Comparison of ENCODE assay signal across 7 cellular contexts in the genomic region with DNA sequence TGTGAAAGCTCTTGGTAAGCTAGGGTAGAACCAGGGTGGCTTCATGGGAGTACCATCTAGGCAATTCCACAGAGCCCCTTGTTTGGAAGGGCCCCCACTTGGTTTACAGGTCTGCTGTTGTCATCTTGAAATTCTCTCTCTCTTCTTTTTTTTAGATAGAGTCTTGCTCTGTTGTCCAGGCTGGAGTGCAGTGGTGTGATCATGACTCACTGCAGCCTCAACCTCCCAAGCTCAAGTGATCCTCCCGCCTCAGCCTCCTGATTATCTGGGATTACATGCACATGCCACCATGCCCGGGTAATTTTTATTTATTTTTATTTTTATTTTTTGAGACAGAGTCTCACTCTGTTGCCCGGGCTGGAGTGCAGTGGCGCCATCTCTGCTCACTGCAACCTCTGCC. TPM values are rescaled to one million over a fixed set of nuclear protein-coding genes. Genes with fewer than 3 reads are reported as not detected.
DNase-seq lines count a peak whose midpoint lies in the region; ATAC-seq, FAIRE-seq and TF ChIP-seq lines count a peak whose summit lies in the region.
"Not testable (repeated sequence)": the region's sequence is repeated elsewhere in the genome, so short reads cannot be mapped to it uniquely, and the experiment has no call there.

No MANE protein-coding gene starts in this region.

- CTCF ChIA-PET in HEK293 (lab: Yijun Ruan, JAX), result interaction anchor here (0.7 kb wide), 1 partner anchor 19 kb away, joined by 3 read pairs; no protein-coding TSS in a partner anchor
- CTCF ChIA-PET in K562 (lab: Yijun Ruan, JAX; ENCODE audit: low intra/inter-chr PET ratio); HepG2 (lab: Yijun Ruan, JAX; ENCODE audit: low intra/inter-chr PET ratio, low total read pairs): not testable (repeated sequence)

- not testable (repeated sequence) for H3K36me3 ChIP-seq in HEK293 (ENCODE audit: control insufficient read depth in 2 of 2, insufficient read depth in 1 of 2, low read length in 2 of 2); adipocyte (ENCODE audit: control insufficient read depth, insufficient read depth, low read length, severe bottlenecking); K562 (ENCODE audit: control insufficient read depth, insufficient read depth, low read length); kidney (ENCODE audit: control insufficient read depth in 1 of 2, insufficient read depth in 2 of 2, low read length in 2 of 2); HepG2 (replicated peaks in 1 of 2; ENCODE audit: control insufficient read depth in 1 of 2, insufficient read depth in 2 of 2, low read length in 2 of 2); lower lobe of right lung; subcutaneous abdominal adipose tissue (ENCODE audit: control insufficient read depth in 5 of 5, insufficient read depth in 5 of 5, low read length in 5 of 5)

- not testable (repeated sequence) for H3K9me3 ChIP-seq in HEK293 (ENCODE audit: control insufficient read depth, insufficient read depth, low read depth, low read length); adipocyte (ENCODE audit: control insufficient read depth, low read length); K562 (replicated peaks; ENCODE audit: control insufficient read depth, insufficient read depth, low read depth, low read length); kidney (ENCODE audit: control insufficient read depth in 1 of 2, low read length in 2 of 2); HepG2 (ENCODE audit: low read length); lower lobe of right lung; subcutaneous abdominal adipose tissue (ENCODE audit: control insufficient read depth in 5 of 5, low read length in 5 of 5)

- WGBS in K562 (ENCODE audit: insufficient coverage, low coverage, missing lambda C conversion rate), result 21% methylated on average over 4 of the region's 4 CpGs
- WGBS in HepG2 (ENCODE audit: low lambda C conversion rate), result 76% methylated on average over 4 of the region's 4 CpGs

- TF ChIP-seq EP300 in K562 (IDR thresholded peaks at IDR 0.05; ENCODE audit: low read length); HepG2 (IDR thresholded peaks at IDR 0.05; ENCODE audit: low read depth in 2 of 2, low read length in 2 of 2); HepG2 (CRISPR knock-in tag; IDR thresholded peaks at IDR 0.05; ENCODE audit: borderline replicate concordance): not testable (repeated sequence)

- H2AFZ ChIP-seq in K562 (ENCODE audit: low read depth, low read length); HepG2 (ENCODE audit: low read length): not testable (repeated sequence)

- not testable (repeated sequence) for H3K27me3 ChIP-seq in adipocyte (replicated peaks; ENCODE audit: control insufficient read depth, insufficient read depth, low read length); lower lobe of right lung (ENCODE audit: low read depth); subcutaneous abdominal adipose tissue (ENCODE audit: control insufficient read depth in 5 of 5, insufficient read depth in 4 of 5, low read length in 5 of 5)
- peaks cover 23 to 30% of the 10 kb centered on the region in 2 experiments; a peak in 3 of 5 replicates for H3K27me3 ChIP-seq in K562 (ENCODE audit: control insufficient read depth in 2 of 2, insufficient read depth in 2 of 2, low read length in 2 of 2)
- peaks cover 7 to 35% of the 10 kb centered on the region in 2 experiments; a peak in 3 of 5 replicates for H3K27me3 ChIP-seq in HepG2 (ENCODE audit: control insufficient read depth in 1 of 2, insufficient read depth in 2 of 2, low read length in 2 of 2)

- H3K4me2 ChIP-seq in K562 (ENCODE audit: insufficient read depth, low read length); HepG2 (ENCODE audit: low read depth, low read length): not testable (repeated sequence)

- H4K20me1 ChIP-seq in K562 (replicated peaks; ENCODE audit: control insufficient read depth, insufficient read depth, low read length); HepG2 (ENCODE audit: insufficient read depth, low read length): not testable (repeated sequence)

- peak overlapping the region; percentile 82 for H3K9ac ChIP-seq in adipocyte (ENCODE audit: low read length)
- H3K9ac ChIP-seq in K562 (ENCODE audit: insufficient read depth in 1 of 2, low read depth in 2 of 2, low read length in 2 of 2); kidney (ENCODE audit: low read length in 2 of 2); HepG2 (ENCODE audit: insufficient read depth, low read depth, low read length); subcutaneous abdominal adipose tissue (ENCODE audit: low read length in 5 of 5): not testable (repeated sequence)

- not testable (repeated sequence) for DNase-seq in adipocyte (ENCODE audit: low read depth); K562 (ENCODE audit: extremely low read depth in 1 of 4, low spot score in 3 of 4); HepG2 (ENCODE audit: low spot score)
- DNase-seq in kidney, result peak; percentile 16
- peak; percentile 5 for DNase-seq in lower lobe of right lung

- intact Hi-C loops in K562 (cut with micrococcal nuclease); kidney (cut with DNase I); HepG2 (cut with micrococcal nuclease; ENCODE audit: unreplicated experiment); lower lobe of right lung (cut with DNase I): not testable (repeated sequence)

- H3K9me1 ChIP-seq in K562 (ENCODE audit: control insufficient read depth, insufficient read depth, low read length), result not testable (repeated sequence)

- in situ Hi-C loops in K562 (cut with MboI); HepG2 (cut with HindIII; ENCODE audit: extremely low pct_ligation_motif_present, low pct_unique_long_range_greater_than_20kb): not testable (repeated sequence)

- TF ChIP-seq CTCF in HEK293 (tag by site-specific recombination; IDR thresholded peaks at IDR 0.05); K562 (IDR thresholded peaks at IDR 0.05 in 2 of 3, conservative IDR thresholded peaks at IDR 0.05 in 1 of 3; ENCODE audit: insufficient read depth in 2 of 3, low read depth in 1 of 3, low read length in 3 of 3); kidney (IDR thresholded peaks at IDR 0.05; ENCODE audit: borderline replicate concordance, extremely low read depth, insufficient read depth); HepG2 (CRISPR knock-in tag; IDR thresholded peaks at IDR 0.05); lower lobe of right lung (IDR thresholded peaks at IDR 0.05): not testable (repeated sequence)

- H3K79me2 ChIP-seq in K562 (ENCODE audit: control insufficient read depth, insufficient read depth, low read length); HepG2 (ENCODE audit: insufficient read depth, low read length): not testable (repeated sequence)

- POLR2A ChIA-PET in HEK293 (lab: Yijun Ruan, JAX), result not testable (repeated sequence)
- POLR2A ChIA-PET in K562 (lab: Yijun Ruan, JAX) (interaction anchor here (4.3 kb wide), 1 partner anchor 14 kb away, joined by 17 read pairs; no protein-coding TSS in a partner anchor), HepG2 (lab: Yijun Ruan, JAX) (interaction anchor here (1.0 to 1.4 kb wide), 2 partner anchors 9 to 14 kb away, joined by 3 to 9 read pairs; no protein-coding TSS in a partner anchor)

- BruUV-seq in K562 (replicated peaks; lab: Mats Ljungman, UMichigan); HepG2 (replicated peaks; lab: Mats Ljungman, UMichigan): not testable (repeated sequence)

- H3K27ac ChIP-seq in HEK293 (ENCODE audit: extremely low read depth, low read depth, low read length); K562 (ENCODE audit: extremely low read depth, low read depth, low read length); kidney (ENCODE audit: low read depth in 2 of 2, low read length in 2 of 2); HepG2 (ENCODE audit: extremely low read length, insufficient read depth, low read length); lower lobe of right lung: not testable (repeated sequence)
- H3K27ac ChIP-seq in subcutaneous abdominal adipose tissue (ENCODE audit: low read depth, low read length), result peak overlapping the region; percentile 87

- H3K4me3 ChIP-seq in HEK293 (ENCODE audit: low read depth, low read length); adipocyte (ENCODE audit: low read length); K562; kidney (ENCODE audit: low read length in 2 of 2); HepG2 (replicated peaks in 1 of 3; ENCODE audit: insufficient read depth in 1 of 3, low read depth in 2 of 3, low read length in 3 of 3); lower lobe of right lung; subcutaneous abdominal adipose tissue (ENCODE audit: low read depth in 1 of 5, low read length in 5 of 5): not testable (repeated sequence)

- H3K4me1 ChIP-seq in HEK293 (ENCODE audit: control insufficient read depth, insufficient read depth, low read length); K562 (replicated peaks in 1 of 2; ENCODE audit: control insufficient read depth in 2 of 2, insufficient read depth in 2 of 2, low read length in 2 of 2); kidney (ENCODE audit: control insufficient read depth in 1 of 2, insufficient read depth in 1 of 2, low read depth in 1 of 2, low read length in 2 of 2); lower lobe of right lung: not testable (repeated sequence)
- peaks cover 18% of the 10 kb centered on the region for H3K4me1 ChIP-seq in adipocyte (ENCODE audit: control insufficient read depth, insufficient read depth, low read length)
- peaks cover 30% of the 10 kb centered on the region for H3K4me1 ChIP-seq in HepG2 (ENCODE audit: insufficient read depth, low read length)
- peaks cover 4 to 44% (median 24%) of the 10 kb centered on the region in 5 donors for H3K4me1 ChIP-seq in subcutaneous abdominal adipose tissue (ENCODE audit: control insufficient read depth in 5 of 5, insufficient read depth in 5 of 5, low read length in 5 of 5)

- not testable (repeated sequence) for TF ChIP-seq RAD21 in K562 (CRISPR knock-in tag; conservative IDR thresholded peaks at IDR 0.05 in 1 of 2, IDR thresholded peaks at IDR 0.05 in 1 of 2); HepG2 (CRISPR knock-in tag; IDR thresholded peaks at IDR 0.05)

- not testable (repeated sequence) for TF ChIP-seq POLR2A in K562 (conservative IDR thresholded peaks at IDR 0.05); HepG2 (IDR thresholded peaks at IDR 0.05; ENCODE audit: insufficient read depth in 1 of 2, low read depth in 2 of 2, low read length in 2 of 2)

- not testable (repeated sequence) for ATAC-seq in K562, HepG2, lower lobe of right lung

- not testable (repeated sequence) for FAIRE-seq in K562 (lab: Jason Lieb, UNC); kidney (lab: Jason Lieb, UNC); HepG2 (lab: Jason Lieb, UNC)

RNA-seq across cellular contexts. Expression of a gene that starts 18.2 kb away (rescaled TPM):
- 3.3 and 9.2 TPM in 2 replicates for total RNA-seq in K562 (2011; cell fraction: chromatin; rRNA removed; ENCODE audit: low replicate concordance)
- total RNA-seq in K562 (2011; cell fraction: nucleolus; rRNA removed), result 18.3 and 19.3 TPM in 2 replicates
- total RNA-seq in K562 (2011; cell fraction: nucleoplasm; rRNA removed), result 8.7 and 9.0 TPM in 2 replicates
- total RNA-seq in K562 (2014; rRNA removed), result 41.7 and 51.5 TPM in 2 replicates
- 8.1 and 8.3 TPM in 2 replicates for total RNA-seq in K562 (2014; rRNA removed; fragmentation: Illumina TruSeq; extraction: Trizol)
- total RNA-seq in K562 (2015; rRNA removed; fragmentation: Illumina TruSeq; extraction: Trizol), result 5.7 and 6.6 TPM in 2 replicates
- total RNA-seq in K562 (2021), result 68.2 and 72.6 TPM in 2 replicates
- 7.8 and 10.8 TPM in 2 replicates for polyA plus RNA-seq in K562 (2011; rRNA removed)
- 12.1 and 32.2 TPM in 2 replicates for polyA plus RNA-seq in K562 (2011; cell fraction: cytosol; rRNA removed)
- polyA plus RNA-seq in K562 (2011; cell fraction: nucleus; rRNA removed), result 15.5 and 18.1 TPM in 2 replicates
- 16.9 and 44.3 TPM in 2 replicates for polyA plus RNA-seq in K562 (2012)
- 4.6 and 6.8 TPM in 2 replicates for polyA plus RNA-seq in K562 (2014; fragmentation: Illumina TruSeq; extraction: Trizol)
- 1 to 10 TPM; 1.2 to 1.5 TPM for polyA plus RNA-seq in K562 (2014; fragmentation: Nextera tagmentation; extraction: Ambion mirVana)
- 47.7 and 57.9 TPM in 2 replicates for polyA plus RNA-seq in K562 (2014; rRNA removed)
- polyA minus RNA-seq in K562 (2011; rRNA and poly(A)+ RNA removed), result 1.3 and 1.5 TPM in 2 replicates
- polyA minus RNA-seq in K562 (2011; cell fraction: cytosol; rRNA and poly(A)+ RNA removed), result 10.1 and 19.9 TPM in 2 replicates
- 9.3 and 11.7 TPM in 2 replicates for polyA minus RNA-seq in K562 (2011; cell fraction: nucleus; rRNA and poly(A)+ RNA removed)
- 81.4 TPM for total RNA-seq in kidney
- 33.6 TPM for polyA plus RNA-seq in kidney (ENCODE audit: insufficient read depth, low read depth, low replicate concordance)
- total RNA-seq in HepG2 (2016; rRNA removed; fragmentation: Illumina TruSeq; extraction: Trizol), result 12.1 and 18.5 TPM in 2 replicates
- 9.1 and 9.9 TPM in 2 replicates for total RNA-seq in HepG2 (2016; cell fraction: cytosol; rRNA removed; fragmentation: Illumina TruSeq; extraction: Trizol; ENCODE audit: low read depth)
- total RNA-seq in HepG2 (2016; cell fraction: insoluble cytoplasmic fraction; rRNA removed; fragmentation: Illumina TruSeq; extraction: Trizol), result 11.0 and 17.4 TPM in 2 replicates
- 19.9 and 21.0 TPM in 2 replicates for total RNA-seq in HepG2 (2016; cell fraction: membrane; rRNA removed; fragmentation: Illumina TruSeq; extraction: Trizol)
- 8.1 and 9.8 TPM in 2 replicates for total RNA-seq in HepG2 (2016; cell fraction: nucleus; rRNA removed; fragmentation: Illumina TruSeq; extraction: Trizol)
- polyA plus RNA-seq in HepG2 (2011; rRNA removed), result 28.2 and 43.0 TPM in 2 replicates
- 31.3 and 41.1 TPM in 2 replicates for polyA plus RNA-seq in HepG2 (2011; cell fraction: cytosol; rRNA removed)
- 47.8 and 49.8 TPM in 2 replicates for polyA plus RNA-seq in HepG2 (2011; cell fraction: nucleus; rRNA removed)
- 33.9 and 49.4 TPM in 2 replicates for polyA plus RNA-seq in HepG2 (2012)
- polyA plus RNA-seq in HepG2 (2016; cell fraction: cytosol; fragmentation: Illumina TruSeq; extraction: Trizol; ENCODE audit: low read depth), result 8.7 and 9.3 TPM in 2 replicates
- 24.7 and 26.6 TPM in 2 replicates for polyA plus RNA-seq in HepG2 (2016; cell fraction: insoluble cytoplasmic fraction; fragmentation: Illumina TruSeq; extraction: Trizol; ENCODE audit: low read depth)
- 16.8 and 19.0 TPM in 2 replicates for polyA plus RNA-seq in HepG2 (2016; cell fraction: membrane; fragmentation: Illumina TruSeq; extraction: Trizol; ENCODE audit: low read depth)
- polyA plus RNA-seq in HepG2 (2016; cell fraction: nucleus; fragmentation: Illumina TruSeq; extraction: Trizol; ENCODE audit: insufficient read depth, low read depth), result 21.1 and 24.6 TPM in 2 replicates
- polyA minus RNA-seq in HepG2 (2011; rRNA and poly(A)+ RNA removed; ENCODE audit: low replicate concordance), result 12.1 and 28.5 TPM in 2 replicates
- 56.9 and 63.6 TPM in 2 replicates for polyA minus RNA-seq in HepG2 (2011; cell fraction: cytosol; rRNA and poly(A)+ RNA removed)
- 21.4 and 26.7 TPM in 2 replicates for polyA minus RNA-seq in HepG2 (2011; cell fraction: nucleus; rRNA and poly(A)+ RNA removed)
- 326 TPM for total RNA-seq in lower lobe of right lung

RNA-seq across cellular contexts. Expression of a gene that starts 55.3 kb away (rescaled TPM):
- 13.1 and 31.5 TPM in 2 replicates for total RNA-seq in K562 (2011; cell fraction: chromatin; rRNA removed; ENCODE audit: low replicate concordance)
- total RNA-seq in K562 (2011; cell fraction: nucleolus; rRNA removed), result 28.4 and 33.9 TPM in 2 replicates
- total RNA-seq in K562 (2011; cell fraction: nucleoplasm; rRNA removed), result 33.6 and 54.6 TPM in 2 replicates
- total RNA-seq in K562 (2014; rRNA removed) (32.8 and 43.9 TPM in 2 replicates), K562 (2014; rRNA removed; fragmentation: Illumina TruSeq; extraction: Trizol) (11.4 and 17.1 TPM in 2 replicates), K562 (2015; rRNA removed; fragmentation: Illumina TruSeq; extraction: Trizol) (24.7 and 24.9 TPM in 2 replicates), K562 (2021) (28.0 and 28.5 TPM in 2 replicates), kidney (16.3 TPM), HepG2 (2016; rRNA removed; fragmentation: Illumina TruSeq; extraction: Trizol) (21.4 and 30.5 TPM in 2 replicates), lower lobe of right lung (27.8 TPM)
- polyA plus RNA-seq in K562 (2011; rRNA removed) (23.6 and 53.8 TPM in 2 replicates), K562 (2014; fragmentation: Illumina TruSeq; extraction: Trizol) (38.5 and 40.3 TPM in 2 replicates), K562 (2014; fragmentation: Nextera tagmentation; extraction: Ambion mirVana) (1 to 10 TPM; 2.9 to 3.9 TPM), K562 (2014; rRNA removed) (24.2 and 29.4 TPM in 2 replicates), kidney (ENCODE audit: insufficient read depth, low read depth, low replicate concordance) (18.3 TPM), HepG2 (2011; rRNA removed) (93.9 and 105 TPM in 2 replicates)
- polyA plus RNA-seq in K562 (2011; cell fraction: cytosol; rRNA removed), result 65.7 and 87.4 TPM in 2 replicates
- 22.6 and 23.4 TPM in 2 replicates for polyA plus RNA-seq in K562 (2011; cell fraction: nucleus; rRNA removed)
- 24.6 and 36.8 TPM in 2 replicates for polyA plus RNA-seq in K562 (2012)
- polyA minus RNA-seq in K562 (2011; rRNA and poly(A)+ RNA removed), result 33.6 and 49.2 TPM in 2 replicates
- 34.3 and 45.2 TPM in 2 replicates for polyA minus RNA-seq in K562 (2011; cell fraction: cytosol; rRNA and poly(A)+ RNA removed)
- polyA minus RNA-seq in K562 (2011; cell fraction: nucleus; rRNA and poly(A)+ RNA removed), result 4.0 and 5.9 TPM in 2 replicates
- 17.9 and 19.8 TPM in 2 replicates for total RNA-seq in HepG2 (2016; cell fraction: cytosol; rRNA removed; fragmentation: Illumina TruSeq; extraction: Trizol; ENCODE audit: low read depth)
- 16.4 and 29.4 TPM in 2 replicates for total RNA-seq in HepG2 (2016; cell fraction: insoluble cytoplasmic fraction; rRNA removed; fragmentation: Illumina TruSeq; extraction: Trizol)
- total RNA-seq in HepG2 (2016; cell fraction: membrane; rRNA removed; fragmentation: Illumina TruSeq; extraction: Trizol), result 40.2 and 46.0 TPM in 2 replicates
- 19.8 and 24.1 TPM in 2 replicates for total RNA-seq in HepG2 (2016; cell fraction: nucleus; rRNA removed; fragmentation: Illumina TruSeq; extraction: Trizol)
- 58.6 and 81.5 TPM in 2 replicates for polyA plus RNA-seq in HepG2 (2011; cell fraction: cytosol; rRNA removed)
- polyA plus RNA-seq in HepG2 (2011; cell fraction: nucleus; rRNA removed), result 45.3 and 46.9 TPM in 2 replicates
- polyA plus RNA-seq in HepG2 (2012), result 29.0 and 44.1 TPM in 2 replicates
- polyA plus RNA-seq in HepG2 (2016; cell fraction: cytosol; fragmentation: Illumina TruSeq; extraction: Trizol; ENCODE audit: low read depth), result 31.6 and 35.7 TPM in 2 replicates
- 33.1 and 37.1 TPM in 2 replicates for polyA plus RNA-seq in HepG2 (2016; cell fraction: insoluble cytoplasmic fraction; fragmentation: Illumina TruSeq; extraction: Trizol; ENCODE audit: low read depth)
- 65.7 and 67.3 TPM in 2 replicates for polyA plus RNA-seq in HepG2 (2016; cell fraction: membrane; fragmentation: Illumina TruSeq; extraction: Trizol; ENCODE audit: low read depth)
- 60.4 and 64.9 TPM in 2 replicates for polyA plus RNA-seq in HepG2 (2016; cell fraction: nucleus; fragmentation: Illumina TruSeq; extraction: Trizol; ENCODE audit: insufficient read depth, low read depth)
- polyA minus RNA-seq in HepG2 (2011; rRNA and poly(A)+ RNA removed; ENCODE audit: low replicate concordance), result 171 and 190 TPM in 2 replicates
- polyA minus RNA-seq in HepG2 (2011; cell fraction: cytosol; rRNA and poly(A)+ RNA removed), result 44.9 and 49.0 TPM in 2 replicates
- 12.5 and 14.5 TPM in 2 replicates for polyA minus RNA-seq in HepG2 (2011; cell fraction: nucleus; rRNA and poly(A)+ RNA removed)
